Comparison of ENCODE assay signal across 8 cellular contexts in genomic region chr10:102121739-102122372, GRCh38. TPM values are rescaled to one million over a fixed set of nuclear protein-coding genes. Genes with fewer than 3 reads are reported as not detected.
DNase-seq lines count a peak whose midpoint lies in the region; ATAC-seq and TF ChIP-seq lines count a peak whose summit lies in the region.

No MANE protein-coding gene starts in this region.

- no peak overlapping the region for H3K27ac ChIP-seq in DOHH2 (ENCODE audit: low read depth, low read length)
- H3K27ac ChIP-seq in SJCRH30, result peak overlapping the region; percentile 65
- H3K27ac ChIP-seq in parathyroid adenoma, result peak overlapping the region; percentile 100

- no peaks in the 10 kb centered on the region for H3K9me2 ChIP-seq in DOHH2 (replicated peaks; ENCODE audit: control insufficient read depth, low read length)

- H3K9ac ChIP-seq in parathyroid adenoma, result no peak overlapping the region

- DNase-seq in SJCRH30 (peak in 1 of 2 experiments; percentile 43), fibroblast of pulmonary artery (ENCODE audit: low read depth) (peak; percentile 48), NCI-H1092 (lab: John Stamatoyannopoulos, UW) (no peak), NCI-H526 treated with DMSO at 0.1 percent for 48 hours (lab: John Stamatoyannopoulos, UW) (no peak), putamen (ENCODE audit: low spot score) (no peak)

- no peaks in the 10 kb centered on the region for H3K27me3 ChIP-seq in DOHH2 (ENCODE audit: control insufficient read depth, low read length)
- no peaks in the 10 kb centered on the region for H3K27me3 ChIP-seq in SJCRH30
- no peaks in the 10 kb centered on the region for H3K27me3 ChIP-seq in parathyroid adenoma (ENCODE audit: control insufficient read depth, insufficient read depth, low read length)

- no peak for ATAC-seq in GM21576 (IDR thresholded peaks at IDR 0.05; ENCODE audit: unreplicated experiment)

- no peaks in the 10 kb centered on the region; the same call in 1 of the 2 replicates for H3K36me3 ChIP-seq in DOHH2 (ENCODE audit: control insufficient read depth, low read length)
- H3K36me3 ChIP-seq in SJCRH30, result no peaks in the 10 kb centered on the region
- H3K36me3 ChIP-seq in parathyroid adenoma (ENCODE audit: control insufficient read depth, insufficient read depth, low read length), result no peaks in the 10 kb centered on the region

- H3K4me1 ChIP-seq in DOHH2 (ENCODE audit: control insufficient read depth, low read length), result peaks cover 39% of the 10 kb centered on the region
- peaks cover 27% of the 10 kb centered on the region for H3K4me1 ChIP-seq in SJCRH30
- peaks cover 25% of the 10 kb centered on the region for H3K4me1 ChIP-seq in parathyroid adenoma

- peaks cover 33% of the 10 kb centered on the region for H3F3A ChIP-seq in DOHH2 (ENCODE audit: control insufficient read depth, insufficient read depth)

- no peaks in the 10 kb centered on the region for H4K20me1 ChIP-seq in DOHH2 (ENCODE audit: control insufficient read depth, insufficient read depth, low read depth, low read length)

- TF ChIP-seq CTCF in DOHH2 (IDR thresholded peaks at IDR 0.05; ENCODE audit: low read depth, low read length, poor library complexity, severe bottlenecking) (no peak), fibroblast of pulmonary artery (IDR thresholded peaks at IDR 0.05; ENCODE audit: low read length, missing control alignments) (peak; percentile 32), parathyroid adenoma (IDR thresholded peaks at IDR 0.05) (no peak)

- H3K9me3 ChIP-seq in DOHH2 (ENCODE audit: control insufficient read depth, insufficient read depth, low read length) (no peaks in the 10 kb centered on the region), SJCRH30 (replicated peaks) (no peaks in the 10 kb centered on the region), parathyroid adenoma (ENCODE audit: control insufficient read depth, low read length) (no peaks in the 10 kb centered on the region)

- H2AFZ ChIP-seq in parathyroid adenoma, result peak overlapping the region; percentile 95

- peaks cover 42% of the 10 kb centered on the region for H3K79me2 ChIP-seq in DOHH2 (ENCODE audit: control insufficient read depth, low read length)
- H3K79me2 ChIP-seq in parathyroid adenoma, result peaks cover 7% of the 10 kb centered on the region

- H3K4me2 ChIP-seq in DOHH2 (ENCODE audit: low read length) (peak overlapping the region; percentile 99), parathyroid adenoma (ENCODE audit: low read length) (peak overlapping the region; percentile 96)

- H3K4me3 ChIP-seq in DOHH2 (ENCODE audit: low read length) (peak overlapping the region; percentile 97), SJCRH30 (peak overlapping the region; percentile 72), fibroblast of pulmonary artery (replicated peaks; ENCODE audit: low read depth, low read length) (peak overlapping the region; percentile 94), parathyroid adenoma (ENCODE audit: low read depth, low read length) (peak overlapping the region; percentile 89)

RNA-seq across cellular contexts. Expression of gene LDB1, which starts 1.7 kb away (rescaled TPM):
- 72.6 and 81.6 TPM in 2 replicates for total RNA-seq in SJCRH30 (2014; rRNA removed; shearing (Covaris generic))

RNA-seq across cellular contexts. Expression of gene PPRC1, which starts 11.0 kb away (rescaled TPM):
- total RNA-seq in SJCRH30 (2014; rRNA removed; shearing (Covaris generic)), result 61.0 and 63.0 TPM in 2 replicates

RNA-seq across cellular contexts. Expression of gene NOLC1, which starts 30.3 kb away (rescaled TPM):
- total RNA-seq in SJCRH30 (2014; rRNA removed; shearing (Covaris generic)), result 225 and 242 TPM in 2 replicates

RNA-seq across cellular contexts. Expression of gene HPS6, which starts 56.7 kb away (rescaled TPM):
- total RNA-seq in SJCRH30 (2014; rRNA removed; shearing (Covaris generic)), result 6.4 and 7.0 TPM in 2 replicates
